Comparison of ENCODE assay signal across 8 cellular contexts in genomic region chr13:102799544-102800144, GRCh38. TPM values are rescaled to one million over a fixed set of nuclear protein-coding genes. Genes with fewer than 3 reads are reported as not detected.
DNase-seq lines count a peak whose midpoint lies in the region; ATAC-seq and TF ChIP-seq lines count a peak whose summit lies in the region.

No MANE protein-coding gene starts in this region.

- POLR2A ChIA-PET in Panc1 (lab: Charles Lee) = no interaction called here

- no TSS peak for BruUV-seq in Panc1 (replicated peaks; lab: Mats Ljungman, UMichigan)

- CTCF ChIA-PET in Panc1 (lab: Charles Lee) = no interaction called here

- H3K4me3 Mint-ChIP-seq in central memory CD8-positive, alpha-beta T cell = peak overlapping the region; percentile 90

- H3K27me3 ChIP-seq in Panc1 (ENCODE audit: control insufficient read depth, insufficient read depth, low read length) (no peaks in the 10 kb centered on the region), kidney epithelial cell (ENCODE audit: control insufficient read depth, insufficient read depth, low read length) (no peaks in the 10 kb centered on the region)

- no peaks in the 10 kb centered on the region for H3K27me3 Mint-ChIP-seq in central memory CD8-positive, alpha-beta T cell

- H3K36me3 Mint-ChIP-seq in central memory CD8-positive, alpha-beta T cell (ENCODE audit: insufficient read depth) = peaks cover 11% of the 10 kb centered on the region

- no peaks in the 10 kb centered on the region for H3K9me3 ChIP-seq in Panc1 (ENCODE audit: control insufficient read depth, insufficient read depth, low read depth, low read length)

- H3K27ac Mint-ChIP-seq in central memory CD8-positive, alpha-beta T cell (ENCODE audit: low read depth) = peak overlapping the region; percentile 77

- H3K4me3 ChIP-seq in Panc1 (ENCODE audit: low read depth in 2 of 2, low read length in 2 of 2) = peak overlapping the region; percentile 63 to 81
- H3K4me3 ChIP-seq in kidney epithelial cell (ENCODE audit: low read depth, low read length) = peak overlapping the region; percentile 99

- H3K4me1 Mint-ChIP-seq in central memory CD8-positive, alpha-beta T cell = peaks cover 17% of the 10 kb centered on the region

- intact Hi-C loops in Right ventricle myocardium inferior (cut with DNase I) = loop anchor here (1.0 to 5.0 kb wide), 3 partner anchors 26 to 202 kb away; partner anchors contain the start of genes ERCC5, TEX30 and TPP2
- intact Hi-C loops in cardiac septum (cut with DNase I) = loop anchor here (1.0 to 2.0 kb wide), 3 partner anchors 26 to 203 kb away; partner anchors contain the start of genes ERCC5, TEX30 and TPP2
- intact Hi-C loops in Panc1 (cut with micrococcal nuclease; ENCODE audit: unreplicated experiment) = no loop called here

- H3K36me3 ChIP-seq in Panc1 (ENCODE audit: control insufficient read depth, insufficient read depth, low read length) (no peaks in the 10 kb centered on the region; the same call in 1 of the 2 replicates), kidney epithelial cell (ENCODE audit: control insufficient read depth, insufficient read depth, low read length) (no peaks in the 10 kb centered on the region)

- no peaks in the 10 kb centered on the region for H3K9me3 Mint-ChIP-seq in central memory CD8-positive, alpha-beta T cell

- ATAC-seq in Right ventricle myocardium inferior (peak; percentile 47), HG02852 (IDR thresholded peaks at IDR 0.05; ENCODE audit: unreplicated experiment) (peak; percentile 15), Panc1 (peak; percentile 55)
- ATAC-seq in central memory CD8-positive, alpha-beta T cell (replicated peaks; ENCODE audit: extremely low read depth, poor library complexity, severe bottlenecking) = no peak
- ATAC-seq in stimulated activated naive CD8-positive, alpha-beta T cell treated with anti-CD3 and anti-CD28 coated beads, Interleukin-15, Interleukin-2, amounts not matched to agents 100 U/mL and 50 U/mL, for 24 hours = peak; percentile 5

- no peaks in the 10 kb centered on the region for H3K4me1 ChIP-seq in Panc1 (ENCODE audit: control insufficient read depth, insufficient read depth, low read length)

- in situ Hi-C loops in Panc1 (cut with HindIII; ENCODE audit: low pct_unique_long_range_greater_than_20kb, low sequenced_read_pairs) = no loop called here

- no peak for TF ChIP-seq CTCF in Panc1 (IDR thresholded peaks at IDR 0.05)
- TF ChIP-seq CTCF in kidney epithelial cell (IDR thresholded peaks at IDR 0.05; ENCODE audit: insufficient read depth, low read length, poor library complexity, severe bottlenecking) = no peak

- DNase-seq in Right ventricle myocardium inferior (ENCODE audit: missing footprints) = no peak
- DNase-seq in cardiac septum (ENCODE audit: low spot score) = no peak
- DNase-seq in Panc1 (ENCODE audit: low read depth, low spot score) = no peak
- DNase-seq in central memory CD8-positive, alpha-beta T cell (ENCODE audit: low spot score in 2 of 2) = no peak
- no peak for DNase-seq in kidney epithelial cell (ENCODE audit: low read depth)
- peak; percentile 22 for DNase-seq in stimulated activated naive CD8-positive, alpha-beta T cell treated with anti-CD3 and anti-CD28 coated beads, Interleukin-15, Interleukin-2, amounts not matched to agents 100 U/mL and 50 U/mL, for 24 hours
- no peak for DNase-seq in SIG-M5 (lab: John Stamatoyannopoulos, UW)

- H3K27ac ChIP-seq in Panc1 (ENCODE audit: low read length) = peak overlapping the region; percentile 68

RNA-seq across cellular contexts. Expression of gene BIVM, which starts 0.7 kb away (rescaled TPM):
- 32.4 TPM for total RNA-seq in Right ventricle myocardium inferior
- 30.4 TPM for total RNA-seq in cardiac septum
- 10.5 TPM for total RNA-seq in Panc1 (2021; ENCODE audit: unreplicated experiment)
- 5.8 TPM for polyA plus RNA-seq in Panc1 (2012; ENCODE audit: insufficient read length)
- 16.6 and 31.0 TPM in 2 replicates for total RNA-seq in kidney epithelial cell

RNA-seq across cellular contexts. Expression of gene POGLUT2, which starts 0.9 kb away (rescaled TPM):
- total RNA-seq in Right ventricle myocardium inferior = 3.2 TPM
- total RNA-seq in cardiac septum = 2.3 TPM
- 5.8 TPM for total RNA-seq in Panc1 (2021; ENCODE audit: unreplicated experiment)
- 5.4 TPM for polyA plus RNA-seq in Panc1 (2012; ENCODE audit: insufficient read length)
- total RNA-seq in kidney epithelial cell = 13.9 and 15.7 TPM in 2 replicates

RNA-seq across cellular contexts. Expression of gene TEX30, which starts 26.1 kb away (rescaled TPM):
- total RNA-seq in Right ventricle myocardium inferior = 9.5 TPM
- total RNA-seq in cardiac septum = 5.9 TPM
- total RNA-seq in Panc1 (2021; ENCODE audit: unreplicated experiment) = 20.8 TPM
- polyA plus RNA-seq in Panc1 (2012; ENCODE audit: insufficient read length) = 6.2 TPM
- 9.3 and 18.6 TPM in 2 replicates for total RNA-seq in kidney epithelial cell

RNA-seq across cellular contexts. Expression of gene ERCC5, which starts 46.2 kb away (rescaled TPM):
- total RNA-seq in Right ventricle myocardium inferior = 27.3 TPM
- 36.5 TPM for total RNA-seq in cardiac septum
- total RNA-seq in Panc1 (2021; ENCODE audit: unreplicated experiment) = 19.6 TPM
- polyA plus RNA-seq in Panc1 (2012; ENCODE audit: insufficient read length) = 9.1 TPM
- total RNA-seq in kidney epithelial cell = 30.1 and 39.4 TPM in 2 replicates
